ENCODE assay signal across 8 cellular contexts in genomic region chr12:14258468-14258947, GRCh38.
DNase-seq lines count a peak whose midpoint lies in the region; ATAC-seq and TF ChIP-seq lines count a peak whose summit lies in the region.
"Had no signal": no experiment of that assay in that cellular context is flagged by ENCODE, and none has a peak within 500 bp of the region (broad histone marks: within the 10 kb centered on the region; RNA-seq: fewer than 3 reads in every experiment).

No MANE protein-coding gene starts in this region.

- peaks cover 46% of the 10 kb centered on the region for H3K4me1 Mint-ChIP-seq in stimulated activated effector memory CD8-positive, alpha-beta T cell treated with anti-CD3 and anti-CD28 coated beads, Interleukin-12 subunit alpha, Interleukin-12 subunit beta, amount 100 ng/mL, for 72 hours

- POLR2A ChIA-PET in HEK293 (lab: Yijun Ruan, JAX) (interaction anchor here (1.0 to 2.2 kb wide), 4 partner anchors 107 to 136 kb away, joined by 6 to 26 read pairs (median 8); partner anchors contain the start of gene ATF7IP), HEK293T (lab: Yijun Ruan, JAX) (interaction anchor here (1.2 to 2.6 kb wide), 4 partner anchors 107 to 141 kb away, joined by 3 to 21 read pairs (median 12); partner anchors contain the start of gene ATF7IP)

- CTCF ChIA-PET in HEK293 (lab: Yijun Ruan, JAX), result interaction anchor here (0.7 to 2.3 kb wide), 6 partner anchors 107 to 144 kb away, joined by 3 to 14 read pairs (median 4); partner anchors contain the start of gene ATF7IP
- CTCF ChIA-PET in HEK293T (lab: Yijun Ruan, JAX), result interaction anchor here (1.0 kb wide), 1 partner anchor 107 kb away, joined by 3 read pairs; the partner anchor contains the start of gene ATF7IP

- peaks cover 9% of the 10 kb centered on the region for H3K4me1 ChIP-seq in HEK293 (ENCODE audit: control insufficient read depth, insufficient read depth, low read length)

- H3K4me3 ChIP-seq in HEK293 (ENCODE audit: low read depth, low read length), result no peak overlapping the region
- H3K4me3 ChIP-seq: SJSA1 had no signal

- H3K27ac ChIP-seq in HEK293 (ENCODE audit: extremely low read depth, low read depth, low read length) (peak overlapping the region; percentile 48; the same call in 1 of the 2 replicates), VCaP (peak overlapping the region; percentile 70)
- H3K27ac ChIP-seq: SJSA1 had no signal

- H3K9me3 ChIP-seq in HEK293 (ENCODE audit: control insufficient read depth, insufficient read depth, low read depth, low read length), result no peaks in the 10 kb centered on the region
- H3K9me3 ChIP-seq: SJSA1 had no signal

- H3K4me3 Mint-ChIP-seq in stimulated activated effector memory CD8-positive, alpha-beta T cell treated with anti-CD3 and anti-CD28 coated beads, Interleukin-12 subunit alpha, Interleukin-12 subunit beta, amount 100 ng/mL, for 72 hours, result peak overlapping the region; percentile 68

- peak; percentile 59 for DNase-seq in islet precursor cell
- peak in 1 of 2 donors; percentile 53 for DNase-seq in stimulated activated effector memory CD8-positive, alpha-beta T cell treated with anti-CD3 and anti-CD28 coated beads, Interleukin-12 subunit alpha, Interleukin-12 subunit beta, amount 100 ng/mL, for 72 hours (ENCODE audit: low spot score in 2 of 2)
- DNase-seq in HEK293T (ENCODE audit: extremely low spot score), result no peak
- no peak for DNase-seq in T-helper 9 cell

- TF ChIP-seq CTCF in HEK293 (tag by site-specific recombination; IDR thresholded peaks at IDR 0.05) (no peak), VCaP (conservative IDR thresholded peaks at IDR 0.05) (no peak)

- no peak for ATAC-seq in stimulated activated effector memory CD8-positive, alpha-beta T cell treated with anti-CD3 and anti-CD28 coated beads, Interleukin-12 subunit alpha, Interleukin-12 subunit beta, amount 100 ng/mL, for 72 hours
- ATAC-seq in HG03095 (IDR thresholded peaks at IDR 0.05; ENCODE audit: unreplicated experiment), result no peak

- no peaks in the 10 kb centered on the region for H3K36me3 ChIP-seq in HEK293 (ENCODE audit: control insufficient read depth in 2 of 2, insufficient read depth in 1 of 2, low read length in 2 of 2)
- H3K36me3 ChIP-seq: SJSA1 had no signal

- H3K36me3 Mint-ChIP-seq in stimulated activated effector memory CD8-positive, alpha-beta T cell treated with anti-CD3 and anti-CD28 coated beads, Interleukin-12 subunit alpha, Interleukin-12 subunit beta, amount 100 ng/mL, for 72 hours, result peaks cover 22% of the 10 kb centered on the region

- H3K9me3 Mint-ChIP-seq in stimulated activated effector memory CD8-positive, alpha-beta T cell treated with anti-CD3 and anti-CD28 coated beads, Interleukin-12 subunit alpha, Interleukin-12 subunit beta, amount 100 ng/mL, for 72 hours, result no peaks in the 10 kb centered on the region

- H3K27ac Mint-ChIP-seq in stimulated activated effector memory CD8-positive, alpha-beta T cell treated with anti-CD3 and anti-CD28 coated beads, Interleukin-12 subunit alpha, Interleukin-12 subunit beta, amount 100 ng/mL, for 72 hours, result peak overlapping the region; percentile 98

TF ChIP-seq in HEK293, 187 proteins besides CTCF, POLR2A, EP300 and RAD21:
- TF ChIP-seq ZNF600 (tag by site-specific recombination; IDR thresholded peaks at IDR 0.05) (peak; percentile 3; the same call in 1 of the 2 replicates), ZNF138 (tag by site-specific recombination; IDR thresholded peaks at IDR 0.05; ENCODE audit: borderline replicate concordance) (no peak), ZNF266 (tag by site-specific recombination; IDR thresholded peaks at IDR 0.05; ENCODE audit: low read depth) (no peak)

TF ChIP-seq in HEK293T, 16 proteins besides CTCF, POLR2A, EP300 and RAD21:
- TF ChIP-seq NFRKB (IDR thresholded peaks at IDR 0.05) (no peak), FOXK2 (IDR thresholded peaks at IDR 0.05) (no peak), TARDBP (IDR thresholded peaks at IDR 0.05) (no peak), FOXA1 (IDR thresholded peaks at IDR 0.05) (no peak), SUZ12 (IDR thresholded peaks at IDR 0.05) (no peak), ARNT (IDR thresholded peaks at IDR 0.05) (no peak), LEF1 (IDR thresholded peaks at IDR 0.05; ENCODE audit: borderline replicate concordance) (no peak), BHLHE40 (IDR thresholded peaks at IDR 0.05; ENCODE audit: borderline replicate concordance) (no peak), SP1 (IDR thresholded peaks at IDR 0.05) (no peak), CTBP1 (IDR thresholded peaks at IDR 0.05; ENCODE audit: borderline replicate concordance) (no peak)
TF ChIP-seq in HEK293T: peak in this region for 0.
